ENCODE assay signal across 13 cellular contexts in genomic region chr2:53784431-53784830, GRCh38. TPM values are rescaled to one million over a fixed set of nuclear protein-coding genes. Genes with fewer than 3 reads are reported as not detected.
DNase-seq lines count a peak whose midpoint lies in the region; ATAC-seq and TF ChIP-seq lines count a peak whose summit lies in the region.
"Had no signal": no experiment of that assay in that cellular context is flagged by ENCODE, and none has a peak within 500 bp of the region (broad histone marks: within the 10 kb centered on the region; RNA-seq: fewer than 3 reads in every experiment).

No MANE protein-coding gene starts in this region.

- H3K36me3 ChIP-seq in Loucy (ENCODE audit: insufficient read depth, low read length) (peaks cover 6% of the 10 kb centered on the region), neural progenitor cell (no peaks in the 10 kb centered on the region)
- H3K36me3 ChIP-seq: thoracic aorta had no signal

- no peak overlapping the region for H3K27ac ChIP-seq in neural progenitor cell
- H3K27ac ChIP-seq: thoracic aorta had no signal

- peaks cover 63% of the 10 kb centered on the region for H3K4me1 ChIP-seq in Loucy (ENCODE audit: insufficient read depth, low read length, poor library complexity, severe bottlenecking)
- peaks cover 21% of the 10 kb centered on the region for H3K4me1 ChIP-seq in neural progenitor cell

- peaks cover 11% of the 10 kb centered on the region for H3K36me3 Mint-ChIP-seq in T-helper 1 cell treated with Interleukin-12 subunit alpha and Interleukin-12 subunit beta and Interleukin-4 antibody, amounts not matched to agents 30 μg/mL and 1 μg/mL, for 36 hours (ENCODE audit: low read depth)
- H3K36me3 Mint-ChIP-seq in chondrocyte (ENCODE audit: low read depth) (peaks cover 5% of the 10 kb centered on the region), neural progenitor cell (peaks cover 10% of the 10 kb centered on the region)

- H3F3A ChIP-seq in Loucy (ENCODE audit: low read depth) = no peaks in the 10 kb centered on the region
- peaks cover 13% of the 10 kb centered on the region for H3F3A ChIP-seq in neural progenitor cell (ENCODE audit: low read depth)

- no peaks in the 10 kb centered on the region for H3K27me3 Mint-ChIP-seq in T-helper 1 cell treated with Interleukin-12 subunit alpha and Interleukin-12 subunit beta and Interleukin-4 antibody, amounts not matched to agents 30 μg/mL and 1 μg/mL, for 36 hours (ENCODE audit: low read depth)
- no peaks in the 10 kb centered on the region for H3K27me3 Mint-ChIP-seq in chondrocyte (ENCODE audit: low read depth)
- peaks cover 2% of the 10 kb centered on the region for H3K27me3 Mint-ChIP-seq in neural progenitor cell (ENCODE audit: insufficient read depth, low read depth)

- peaks cover 97% of the 10 kb centered on the region for H3K79me2 ChIP-seq in Loucy (ENCODE audit: insufficient read depth, low read length)
- peaks cover 97% of the 10 kb centered on the region for H3K79me2 ChIP-seq in neural progenitor cell (ENCODE audit: low read depth)

- TF ChIP-seq CTCF in Loucy (conservative IDR thresholded peaks at IDR 0.05; ENCODE audit: low read length) = no peak
- no peak for TF ChIP-seq CTCF in chondrocyte (IDR thresholded peaks at IDR 0.05)
- TF ChIP-seq CTCF in neural progenitor cell (IDR thresholded peaks at IDR 0.05) = no peak

- H3K9me3 ChIP-seq in Loucy (ENCODE audit: insufficient read depth, low read depth, low read length) (no peaks in the 10 kb centered on the region), neural progenitor cell (ENCODE audit: low read depth) (no peaks in the 10 kb centered on the region)
- H3K9me3 ChIP-seq: thoracic aorta had no signal

- peak overlapping the region; percentile 94 for H3K9ac ChIP-seq in Loucy (ENCODE audit: low read depth, low read length, poor library complexity, severe bottlenecking)
- H3K9ac ChIP-seq in neural progenitor cell = no peak overlapping the region

- H2AFZ ChIP-seq in Loucy (ENCODE audit: low read length) = no peak overlapping the region
- no peak overlapping the region for H2AFZ ChIP-seq in neural progenitor cell (replicated peaks)

- peak overlapping the region; percentile 82 for H3K4me3 ChIP-seq in Loucy (ENCODE audit: low read length, poor library complexity, severe bottlenecking)
- peak overlapping the region; percentile 75 for H3K4me3 ChIP-seq in neural progenitor cell

- no peak for DNase-seq in T-helper 1 cell
- DNase-seq in chondrocyte (ENCODE audit: low spot score) = no peak
- DNase-seq in neural progenitor cell (ENCODE audit: low spot score) = no peak
- no peak for DNase-seq in activated effector memory CD4-positive, alpha-beta T cell treated with Interleukin-2 at 50 U/mL for 16 hours
- no peak for DNase-seq in NAMALWA (ENCODE audit: low spot score)
- DNase-seq: 8988T; dermis blood vessel endothelial cell; NCI-H2227 treated with DMSO at 0.1 percent for 48 hours; stimulated activated CD4-positive, alpha-beta T cell treated with anti-CD3 and anti-CD28 coated beads, Interleukin-4, amount 100 ng/mL, for 1 hour had no signal

- no peak for ATAC-seq in GM21825 (IDR thresholded peaks at IDR 0.05; ENCODE audit: unreplicated experiment)

- H3K9me2 ChIP-seq in Loucy (replicated peaks; ENCODE audit: low read depth, low read length) = no peaks in the 10 kb centered on the region

- H3K4me3 Mint-ChIP-seq in T-helper 1 cell treated with Interleukin-12 subunit alpha and Interleukin-12 subunit beta and Interleukin-4 antibody, amounts not matched to agents 30 μg/mL and 1 μg/mL, for 36 hours = peak overlapping the region; percentile 48
- H3K4me3 Mint-ChIP-seq in chondrocyte (ENCODE audit: unreplicated experiment) (peak overlapping the region; percentile 13), neural progenitor cell (peak overlapping the region; percentile 98)

- H3K4me2 ChIP-seq in Loucy (ENCODE audit: low read depth, low read length, poor library complexity, severe bottlenecking) (peak overlapping the region; percentile 91), neural progenitor cell (peak overlapping the region; percentile 100)

- no peaks in the 10 kb centered on the region for H3K9me3 Mint-ChIP-seq in T-helper 1 cell treated with Interleukin-12 subunit alpha and Interleukin-12 subunit beta and Interleukin-4 antibody, amounts not matched to agents 30 μg/mL and 1 μg/mL, for 36 hours
- no peaks in the 10 kb centered on the region for H3K9me3 Mint-ChIP-seq in chondrocyte (ENCODE audit: low read depth)
- no peaks in the 10 kb centered on the region for H3K9me3 Mint-ChIP-seq in neural progenitor cell

- H3K27ac Mint-ChIP-seq in T-helper 1 cell treated with Interleukin-12 subunit alpha and Interleukin-12 subunit beta and Interleukin-4 antibody, amounts not matched to agents 30 μg/mL and 1 μg/mL, for 36 hours = peak overlapping the region; percentile 6
- H3K27ac Mint-ChIP-seq in chondrocyte (ENCODE audit: unreplicated experiment) = peak overlapping the region; percentile 52
- no peak overlapping the region for H3K27ac Mint-ChIP-seq in neural progenitor cell

- peaks cover 29% of the 10 kb centered on the region for H3K4me1 Mint-ChIP-seq in T-helper 1 cell treated with Interleukin-12 subunit alpha and Interleukin-12 subunit beta and Interleukin-4 antibody, amounts not matched to agents 30 μg/mL and 1 μg/mL, for 36 hours (ENCODE audit: low read depth)
- peaks cover 46% of the 10 kb centered on the region for H3K4me1 Mint-ChIP-seq in chondrocyte (ENCODE audit: low read depth)
- peaks cover 33% of the 10 kb centered on the region for H3K4me1 Mint-ChIP-seq in neural progenitor cell

- H3K27me3 ChIP-seq in Loucy (ENCODE audit: insufficient read depth, low read length, poor library complexity, severe bottlenecking) (no peaks in the 10 kb centered on the region), neural progenitor cell (no peaks in the 10 kb centered on the region)

- H4K20me1 ChIP-seq in Loucy (ENCODE audit: insufficient read depth, low read length, poor library complexity, severe bottlenecking) (peaks cover 50% of the 10 kb centered on the region), neural progenitor cell (ENCODE audit: low read depth) (peaks cover 39% of the 10 kb centered on the region)

RNA-seq across cellular contexts. Expression of gene ASB3, which starts 2.3 kb away (rescaled TPM):
- total RNA-seq in chondrocyte = 18.9 to 28.4 TPM (median 20.9 TPM) in 3 replicates
- total RNA-seq in neural progenitor cell (ENCODE audit: low replicate concordance) = 49.2 and 71.9 TPM in 2 replicates

RNA-seq across cellular contexts. Expression of gene ERLEC1, which starts 2.4 kb away (rescaled TPM):
- total RNA-seq in chondrocyte (71.4 to 93.4 TPM (median 71.6 TPM) in 3 replicates), neural progenitor cell (ENCODE audit: low replicate concordance) (33.3 and 43.4 TPM in 2 replicates)

RNA-seq across cellular contexts. Expression of gene CHAC2, which starts 16.8 kb away (rescaled TPM):
- total RNA-seq in chondrocyte (2.7 to 3.0 TPM (median 2.9 TPM) in 3 replicates), neural progenitor cell (ENCODE audit: low replicate concordance) (3.6 and 4.5 TPM in 2 replicates)

Comparison
In these comparisons a context has a peak if more than half of its experiments do, and no peak if none do; other contexts are left out.
1. H3K4me3 Mint-ChIP-seq: peak in every context shown above with its lines; median percentile 98 in neural progenitor cell; 48 in T-helper 1 cell treated with Interleukin-12 subunit alpha and Interleukin-12 subunit beta and Interleukin-4 antibody, amounts not matched to agents 30 μg/mL and 1 μg/mL, for 36 hours; 13 in chondrocyte.